ENCODE assay signal across 8 cellular contexts in the genomic region with DNA sequence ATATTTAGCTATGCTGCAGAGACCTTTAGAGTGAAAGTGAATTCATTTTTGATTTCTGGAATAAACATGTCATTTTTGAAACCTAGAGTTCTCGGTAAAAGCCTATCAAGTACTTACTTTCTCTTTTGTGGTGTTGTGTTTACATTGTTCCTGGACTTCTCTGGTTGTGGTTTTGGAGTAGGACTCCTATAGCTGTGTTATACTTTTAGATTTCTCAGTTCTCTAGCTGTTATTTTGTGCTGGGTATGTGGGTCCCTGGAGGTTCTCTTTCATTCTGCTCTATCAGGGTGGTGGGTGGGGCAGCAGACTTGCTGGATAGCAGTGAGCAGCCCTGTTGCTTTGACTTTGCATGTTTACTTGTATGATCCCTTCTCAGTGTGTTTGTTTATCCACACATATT. TPM values are rescaled to one million over a fixed set of nuclear protein-coding genes. Genes with fewer than 3 reads are reported as not detected.
A peak's percentile ranks its signal among the peaks of the same experiment; 100 is the strongest.
DNase-seq lines count a peak whose midpoint lies in the region; ATAC-seq lines count a peak whose summit lies in the region.

No MANE protein-coding gene starts in this region.

- ATAC-seq in HG02798 (IDR thresholded peaks at IDR 0.05; ENCODE audit: poor library complexity, unreplicated experiment): peak; percentile 75

- H3K9me3 ChIP-seq in SJSA1 (replicated peaks): no peaks in the 10 kb centered on the region

- H3K36me3 ChIP-seq in SJSA1: peaks cover 13% of the 10 kb centered on the region

- no peaks in the 10 kb centered on the region for H3K9me3 Mint-ChIP-seq in activated naive CD4-positive, alpha-beta T cell treated with anti-CD3 and anti-CD28 coated beads for 36 hours
- no peaks in the 10 kb centered on the region for H3K9me3 Mint-ChIP-seq in immature natural killer cell

- intact Hi-C loops in activated naive CD4-positive, alpha-beta T cell treated with anti-CD3 and anti-CD28 coated beads for 36 hours (cut with micrococcal nuclease): loop anchor here (1.0 kb wide), 2 partner anchors 25 to 46 kb away; partner anchors contain the start of gene MSMO1

- peak overlapping the region; percentile 71 for H3K4me3 Mint-ChIP-seq in activated naive CD4-positive, alpha-beta T cell treated with anti-CD3 and anti-CD28 coated beads for 36 hours
- peak overlapping the region; percentile 61 to 82 (median 67) for H3K4me3 Mint-ChIP-seq in immature natural killer cell

- peak overlapping the region; percentile 15; the same call in 1 of the 2 replicates for H3K4me3 ChIP-seq in SJSA1

- H3K27ac Mint-ChIP-seq in activated naive CD4-positive, alpha-beta T cell treated with anti-CD3 and anti-CD28 coated beads for 36 hours: peak overlapping the region; percentile 85
- H3K27ac Mint-ChIP-seq in immature natural killer cell: peak overlapping the region; percentile 78 to 89 (median 86)

- no peak overlapping the region for H3K27ac ChIP-seq in SJSA1

- H3K4me1 Mint-ChIP-seq in activated naive CD4-positive, alpha-beta T cell treated with anti-CD3 and anti-CD28 coated beads for 36 hours (ENCODE audit: low read depth): peaks cover 22% of the 10 kb centered on the region
- H3K4me1 Mint-ChIP-seq in immature natural killer cell: peaks cover 11 to 19% of the 10 kb centered on the region in 2 donors

- H3K27me3 ChIP-seq in SJSA1 (replicated peaks): no peaks in the 10 kb centered on the region

- peaks cover 6% of the 10 kb centered on the region; the same call in 1 of the 2 replicates for H3K4me1 ChIP-seq in SJSA1 (replicated peaks)

- H3K27me3 Mint-ChIP-seq in activated naive CD4-positive, alpha-beta T cell treated with anti-CD3 and anti-CD28 coated beads for 36 hours (ENCODE audit: low read depth): no peaks in the 10 kb centered on the region
- H3K27me3 Mint-ChIP-seq in immature natural killer cell (ENCODE audit: low read depth in 3 of 3): peaks cover 0 to 2% (median 0%) of the 10 kb centered on the region in 3 donors

- DNase-seq in activated naive CD4-positive, alpha-beta T cell treated with anti-CD3 and anti-CD28 coated beads for 36 hours: peak; percentile 18
- no peak for DNase-seq in activated naive CD4-positive, alpha-beta T cell treated with anti-CD3 and anti-CD28 coated beads, Interleukin-2, amount 50 U/mL, for 16 hours
- DNase-seq in SJSA1 (ENCODE audit: low read depth in 1 of 2, low spot score in 2 of 2) (peak in 1 of 2 experiments; percentile 39), immature natural killer cell (peak in 2 of 3 donors; percentile 7 to 22), dedifferentiated amniotic fluid mesenchymal stem cell (ENCODE audit: extremely low spot score) (no peak), NCI-H748 (lab: John Stamatoyannopoulos, UW; ENCODE audit: unreplicated experiment) (no peak)
- no peak for DNase-seq in activated CD4-positive, alpha-beta T cell treated with anti-CD3 and anti-CD28 coated beads for 1 hour

- H3K36me3 Mint-ChIP-seq in activated naive CD4-positive, alpha-beta T cell treated with anti-CD3 and anti-CD28 coated beads for 36 hours (ENCODE audit: low read depth): peaks cover 20% of the 10 kb centered on the region
- peaks cover 4 to 26% (median 24%) of the 10 kb centered on the region in 3 donors for H3K36me3 Mint-ChIP-seq in immature natural killer cell

- CTCF ChIA-PET in activated naive CD4-positive, alpha-beta T cell treated with anti-CD3 and anti-CD28 coated beads for 36 hours (lab: Charles Lee): no interaction called here

RNA-seq across cellular contexts. Expression of gene MSMO1, which starts 25.6 kb away (rescaled TPM):
- total RNA-seq in activated naive CD4-positive, alpha-beta T cell treated with anti-CD3 and anti-CD28 coated beads for 36 hours: 10 to 100 TPM; 61.2 to 72.1 TPM
- total RNA-seq in SJSA1 (2014; rRNA removed; shearing (Covaris generic)): 25.9 and 30.5 TPM in 2 replicates
- polyA plus RNA-seq in immature natural killer cell: 10 to 100 TPM; 22.2 to 23.8 (median 22.5) TPM

Comparison
In these comparisons a context has a peak if more than half of its experiments do, and no peak if none do; other contexts are left out.
1. DNase-seq: peak in activated naive CD4-positive, alpha-beta T cell treated with anti-CD3 and anti-CD28 coated beads for 36 hours (single experiment) and immature natural killer cell (2 of 3); none in activated naive CD4-positive, alpha-beta T cell treated with anti-CD3 and anti-CD28 coated beads, Interleukin-2, amount 50 U/mL, for 16 hours (single experiment), dedifferentiated amniotic fluid mesenchymal stem cell (single experiment), NCI-H748 (single experiment) and activated CD4-positive, alpha-beta T cell treated with anti-CD3 and anti-CD28 coated beads for 1 hour (single experiment).